ENCODE assay signal across 1 cellular context in the genomic region with DNA sequence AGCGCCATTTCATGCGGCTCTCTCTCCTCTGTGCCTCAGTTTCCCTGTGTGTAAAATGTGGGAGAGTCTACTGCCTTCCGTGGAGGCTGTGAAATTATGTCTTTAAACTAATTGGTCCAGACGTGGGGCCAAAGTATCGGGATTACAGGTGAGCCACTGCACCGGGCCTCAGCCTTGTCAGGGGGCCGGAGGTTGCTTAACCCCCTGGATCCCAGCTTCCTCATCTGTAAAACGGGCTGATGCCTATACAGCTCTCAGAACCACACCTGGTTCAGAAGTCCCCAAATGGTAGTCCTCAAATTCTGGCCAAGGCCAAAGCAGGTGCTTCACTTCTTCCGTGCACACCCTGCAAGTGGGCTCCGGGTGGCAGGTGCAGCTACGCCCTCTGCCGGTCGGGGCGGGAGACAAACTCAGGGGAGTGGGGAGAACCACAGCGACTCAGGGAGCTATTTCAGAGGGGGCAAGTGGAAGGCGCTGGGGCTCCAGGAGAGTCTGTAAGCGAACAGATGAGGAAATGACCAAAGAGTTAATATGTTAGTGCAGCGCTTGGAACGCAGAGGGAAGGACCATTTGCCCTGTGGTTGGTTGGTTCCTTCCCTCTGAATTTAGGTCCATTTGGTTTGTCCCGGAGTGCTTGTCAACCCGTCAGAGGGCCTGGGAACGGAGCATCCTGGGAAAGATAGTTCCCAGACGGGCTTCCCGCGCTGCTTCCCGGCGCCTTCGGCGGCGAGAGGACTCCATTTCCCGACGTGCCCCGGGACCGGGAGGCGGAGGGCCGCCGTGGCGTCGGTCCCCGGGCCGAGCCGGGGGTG.
TF ChIP-seq lines count a peak whose summit lies in the region.

A gene (plus strand): TSS at position 812 of the 812 bp plus-strand sequence. CDS start 135 bp downstream, outside the sequence.

TF ChIP-seq in K562, 482 proteins besides CTCF, POLR2A, EP300 and RAD21 (continued from another document):
- TF ChIP-seq, protein P1, sequence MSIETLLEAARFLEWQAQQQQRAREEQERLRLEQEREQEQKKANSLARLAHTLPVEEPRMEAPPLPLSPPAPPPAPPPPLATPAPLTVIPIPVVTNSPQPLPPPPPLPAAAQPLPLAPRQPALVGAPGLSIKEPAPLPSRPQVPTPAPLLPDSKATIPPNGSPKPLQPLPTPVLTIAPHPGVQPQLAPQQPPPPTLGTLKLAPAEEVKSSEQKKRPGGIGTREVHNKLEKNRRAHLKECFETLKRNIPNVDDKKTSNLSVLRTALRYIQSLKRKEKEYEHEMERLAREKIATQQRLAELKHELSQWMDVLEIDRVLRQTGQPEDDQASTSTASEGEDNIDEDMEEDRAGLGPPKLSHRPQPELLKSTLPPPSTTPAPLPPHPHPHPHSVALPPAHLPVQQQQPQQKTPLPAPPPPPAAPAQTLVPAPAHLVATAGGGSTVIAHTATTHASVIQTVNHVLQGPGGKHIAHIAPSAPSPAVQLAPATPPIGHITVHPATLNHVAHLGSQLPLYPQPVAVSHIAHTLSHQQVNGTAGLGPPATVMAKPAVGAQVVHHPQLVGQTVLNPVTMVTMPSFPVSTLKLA (conservative IDR thresholded peaks at IDR 0.05) = peak; percentile 55 to 71; a peak in 2 of 4 replicates
- TF ChIP-seq, protein P2, sequence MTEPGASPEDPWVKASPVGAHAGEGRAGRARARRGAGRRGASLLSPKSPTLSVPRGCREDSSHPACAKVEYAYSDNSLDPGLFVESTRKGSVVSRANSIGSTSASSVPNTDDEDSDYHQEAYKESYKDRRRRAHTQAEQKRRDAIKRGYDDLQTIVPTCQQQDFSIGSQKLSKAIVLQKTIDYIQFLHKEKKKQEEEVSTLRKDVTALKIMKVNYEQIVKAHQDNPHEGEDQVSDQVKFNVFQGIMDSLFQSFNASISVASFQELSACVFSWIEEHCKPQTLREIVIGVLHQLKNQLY (CRISPR knock-in tag; conservative IDR thresholded peaks at IDR 0.05) = peak in 1 of 2 experiments; percentile 80; a peak in 1 of 4 replicates
- TF ChIP-seq ADNP (tag; IDR thresholded peaks at IDR 0.05) (no peak), SP1 (CRISPR knock-in tag; IDR thresholded peaks at IDR 0.05) (peak; percentile 72), ZNF79 (CRISPR knock-in tag; IDR thresholded peaks at IDR 0.05; ENCODE audit: low read depth) (no peak), SLC30A9 (CRISPR knock-in tag; IDR thresholded peaks at IDR 0.05) (no peak), ZNF57 (CRISPR knock-in tag; IDR thresholded peaks at IDR 0.05) (no peak)
- TF ChIP-seq, protein P3, sequence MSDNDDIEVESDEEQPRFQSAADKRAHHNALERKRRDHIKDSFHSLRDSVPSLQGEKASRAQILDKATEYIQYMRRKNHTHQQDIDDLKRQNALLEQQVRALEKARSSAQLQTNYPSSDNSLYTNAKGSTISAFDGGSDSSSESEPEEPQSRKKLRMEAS (CRISPR knock-in tag; IDR thresholded peaks at IDR 0.05) = peak; percentile 85
TF ChIP-seq in K562: peak in this region for 112.
